ENCODE assay signal across 11 cellular contexts in the genomic region with DNA sequence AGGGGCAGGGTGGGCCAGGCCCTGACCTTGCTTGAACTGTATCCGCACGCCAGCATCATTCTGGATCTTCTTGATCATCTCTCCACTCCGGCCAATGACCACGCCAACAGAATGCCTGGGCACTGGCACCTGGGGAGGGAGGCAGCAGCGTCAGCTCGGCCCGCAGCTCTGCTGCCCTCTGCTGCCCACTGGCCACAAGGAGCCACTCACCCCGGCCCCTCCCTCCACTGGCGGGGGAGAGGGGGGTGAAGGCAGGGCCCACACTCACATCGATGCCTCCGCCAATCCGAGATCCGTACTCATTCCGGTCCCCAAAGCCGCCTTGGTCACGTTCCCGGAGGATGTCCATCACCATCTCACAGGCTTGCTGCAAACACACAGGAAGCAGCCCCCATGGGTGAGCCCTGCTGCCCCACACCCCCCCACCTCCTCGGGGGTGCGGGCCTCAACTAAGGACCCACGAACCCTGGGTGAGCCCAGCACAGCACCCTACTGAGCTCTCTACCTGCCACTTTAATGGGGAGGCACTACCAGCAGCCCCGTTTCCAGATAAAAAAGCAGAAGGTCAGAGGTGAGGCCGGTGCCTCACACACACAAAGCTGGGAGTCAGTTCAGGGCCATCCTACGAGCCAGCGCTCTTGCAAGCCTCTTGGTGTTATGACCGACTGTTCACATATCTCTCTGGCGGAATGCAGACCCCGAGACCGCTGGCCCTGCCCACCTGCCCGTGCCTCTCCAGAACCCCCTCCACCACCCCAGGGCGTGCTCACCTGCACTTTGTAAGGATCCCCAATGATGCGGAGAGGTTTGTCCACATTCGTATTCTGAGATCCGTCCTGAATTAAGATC. TPM values are rescaled to one million over a fixed set of nuclear protein-coding genes. Genes with fewer than 3 reads are reported as not detected.
A peak's percentile ranks its signal among the peaks of the same experiment; 100 is the strongest.
DNase-seq lines count a peak whose midpoint lies in the region; ATAC-seq and TF ChIP-seq lines count a peak whose summit lies in the region.
"Had no signal": no experiment of that assay in that cellular context is flagged by ENCODE, and none has a peak within 500 bp of the region (broad histone marks: within the 10 kb centered on the region; RNA-seq: fewer than 3 reads in every experiment).

No MANE protein-coding gene starts in this region.

- H3K27ac Mint-ChIP-seq in GM23338 = no peak overlapping the region
- no peak overlapping the region for H3K27ac Mint-ChIP-seq in CD4-positive, alpha-beta T cell
- H3K27ac Mint-ChIP-seq: activated naive CD4-positive, alpha-beta T cell treated with anti-CD3 and anti-CD28 coated beads, Interleukin-2, amount 50 U/mL, for 24 hours; memory B cell had no signal

- CTCF ChIA-PET in CD4-positive, alpha-beta T cell (lab: Charles Lee) = no interaction called here

- peaks cover 48% of the 10 kb centered on the region for H3K79me2 ChIP-seq in GM23338 (replicated peaks; ENCODE audit: insufficient read depth)

- H3K4me2 ChIP-seq in GM23338 = no peak overlapping the region

- intact Hi-C loops in left ventricle myocardium inferior (cut with micrococcal nuclease) = no loop called here
- intact Hi-C loops in sigmoid colon (cut with DNase I) = no loop called here
- intact Hi-C loops in CD4-positive, alpha-beta T cell (cut with DNase I, micrococcal nuclease) = no loop called here

- 79 to 85% methylated on average over 33 of the region's 33 CpGs for WGBS in sigmoid colon, 2 donors

- TF ChIP-seq EP300 in sigmoid colon (IDR thresholded peaks at IDR 0.05) = no peak

- peak; percentile 48 for DNase-seq in GM23338 (ENCODE audit: low spot score)
- peak; percentile 43 for DNase-seq in amniotic epithelial cell (ENCODE audit: low read depth)
- no peak for DNase-seq in left ventricle myocardium inferior
- DNase-seq in sigmoid colon = peak; percentile 68
- DNase-seq in NCI-H1436 (lab: John Stamatoyannopoulos, UW) = no peak
- no peak for DNase-seq in activated effector memory CD4-positive, alpha-beta T cell treated with anti-CD3 and anti-CD28 coated beads, Interleukin-2, amount 50 U/mL, for 16 hours
- no peak for DNase-seq in NCI-H2227 (lab: John Stamatoyannopoulos, UW; ENCODE audit: unreplicated experiment)
- no peak for DNase-seq in CD4-positive, alpha-beta T cell

- H2AFZ ChIP-seq in GM23338 = no peak overlapping the region

- H3K9me3 ChIP-seq in left ventricle myocardium inferior (replicated peaks) (no peaks in the 10 kb centered on the region), sigmoid colon (no peaks in the 10 kb centered on the region)
- no peaks in the 10 kb centered on the region for H3K9me3 ChIP-seq in CD4-positive, alpha-beta T cell (ENCODE audit: control insufficient read depth, low read length)

- no peaks in the 10 kb centered on the region for H3K27me3 ChIP-seq in GM23338 (ENCODE audit: insufficient read depth)
- no peaks in the 10 kb centered on the region for H3K27me3 ChIP-seq in left ventricle myocardium inferior (ENCODE audit: low read depth)
- no peaks in the 10 kb centered on the region for H3K27me3 ChIP-seq in sigmoid colon
- H3K27me3 ChIP-seq in CD4-positive, alpha-beta T cell (ENCODE audit: control insufficient read depth, insufficient read depth, low read length) = no peaks in the 10 kb centered on the region

- peaks cover 43% of the 10 kb centered on the region for H3K36me3 ChIP-seq in GM23338 (ENCODE audit: insufficient read depth)
- peaks cover 77% of the 10 kb centered on the region for H3K36me3 ChIP-seq in left ventricle myocardium inferior
- H3K36me3 ChIP-seq in sigmoid colon = peaks cover 55 to 82% (median 70%) of the 10 kb centered on the region in 4 donors

- H3K4me1 Mint-ChIP-seq in GM23338 = peaks cover 25% of the 10 kb centered on the region
- peaks cover 10% of the 10 kb centered on the region for H3K4me1 Mint-ChIP-seq in CD4-positive, alpha-beta T cell (ENCODE audit: low read depth)

- peaks cover 23% of the 10 kb centered on the region; the same call in 1 of the 2 replicates for H3F3A ChIP-seq in GM23338 (replicated peaks; ENCODE audit: low read depth)

- ATAC-seq in GM23338 = peak; percentile 32
- no peak for ATAC-seq in CD4-positive, alpha-beta T cell (ENCODE audit: poor library complexity)

- H3K27me3 Mint-ChIP-seq in GM23338 (ENCODE audit: insufficient read depth, low read depth, poor library complexity) = peaks cover 10% of the 10 kb centered on the region
- H3K27me3 Mint-ChIP-seq in CD4-positive, alpha-beta T cell = no peaks in the 10 kb centered on the region
- H3K27me3 Mint-ChIP-seq: activated naive CD4-positive, alpha-beta T cell treated with anti-CD3 and anti-CD28 coated beads, Interleukin-2, amount 50 U/mL, for 24 hours; memory B cell had no signal

- POLR2A ChIA-PET in CD4-positive, alpha-beta T cell (lab: Charles Lee) = interaction anchor here (0.6 kb wide), 1 partner anchor 57 kb away, joined by 3 read pairs; the partner anchor contains the start of gene CLPP

- peaks cover 44% of the 10 kb centered on the region for H4K20me1 ChIP-seq in GM23338 (replicated peaks; ENCODE audit: insufficient read depth)

- no peak for TF ChIP-seq POLR2A in sigmoid colon (IDR thresholded peaks at IDR 0.05)

- H3K4me3 Mint-ChIP-seq in GM23338 = no peak overlapping the region
- no peak overlapping the region for H3K4me3 Mint-ChIP-seq in CD4-positive, alpha-beta T cell
- H3K4me3 Mint-ChIP-seq: activated naive CD4-positive, alpha-beta T cell treated with anti-CD3 and anti-CD28 coated beads, Interleukin-2, amount 50 U/mL, for 24 hours; memory B cell had no signal

- peak; percentile 23 to 63; a peak in 3 of 4 replicates for TF ChIP-seq CTCF in GM23338 (conservative IDR thresholded peaks at IDR 0.05; ENCODE audit: low read depth in 2 of 2)
- peak; percentile 56 for TF ChIP-seq CTCF in left ventricle myocardium inferior (IDR thresholded peaks at IDR 0.05; ENCODE audit: borderline replicate concordance)
- TF ChIP-seq CTCF in sigmoid colon (IDR thresholded peaks at IDR 0.05) = peak in 1 of 4 experiments; percentile 33
- no peak for TF ChIP-seq CTCF in CD4-positive, alpha-beta T cell (IDR thresholded peaks at IDR 0.05)

- peaks cover 95% of the 10 kb centered on the region for H3K36me3 Mint-ChIP-seq in GM23338 (ENCODE audit: low read depth)
- peaks cover 87% of the 10 kb centered on the region for H3K36me3 Mint-ChIP-seq in CD4-positive, alpha-beta T cell (ENCODE audit: low read depth)

- H3K27ac ChIP-seq in GM23338 (ENCODE audit: low read depth) (no peak overlapping the region), left ventricle myocardium inferior (replicated peaks) (no peak overlapping the region), sigmoid colon (no peak overlapping the region)
- H3K27ac ChIP-seq in CD4-positive, alpha-beta T cell (ENCODE audit: low read depth, low read length) = no peak overlapping the region

- H3K9me2 ChIP-seq in GM23338 (ENCODE audit: insufficient read depth) = no peaks in the 10 kb centered on the region

- H3K9me3 Mint-ChIP-seq in GM23338 = no peaks in the 10 kb centered on the region; the same call in 1 of the 3 replicates
- H3K9me3 Mint-ChIP-seq in CD4-positive, alpha-beta T cell = no peaks in the 10 kb centered on the region
- H3K9me3 Mint-ChIP-seq: activated naive CD4-positive, alpha-beta T cell treated with anti-CD3 and anti-CD28 coated beads, Interleukin-2, amount 50 U/mL, for 24 hours; memory B cell had no signal

- H3K4me1 ChIP-seq in GM23338 (ENCODE audit: insufficient read depth) = peaks cover 10% of the 10 kb centered on the region; the same call in 1 of the 2 replicates
- peaks cover 33% of the 10 kb centered on the region for H3K4me1 ChIP-seq in left ventricle myocardium inferior
- H3K4me1 ChIP-seq in sigmoid colon = peaks cover 0 to 33% (median 27%) of the 10 kb centered on the region in 4 donors

- H3K4me3 ChIP-seq in GM23338 (no peak overlapping the region), left ventricle myocardium inferior (no peak overlapping the region), sigmoid colon (no peak overlapping the region)

TF ChIP-seq in GM23338, 12 proteins besides CTCF, POLR2A, EP300 and RAD21 (continues in another document):
- TF ChIP-seq ZNF114 (CRISPR knock-in tag; IDR thresholded peaks at IDR 0.05) (no peak), NANOG (IDR thresholded peaks at IDR 0.05; ENCODE audit: borderline replicate concordance) (no peak), STAT1 (IDR thresholded peaks at IDR 0.05; ENCODE audit: unreplicated experiment) (no peak)

RNA-seq across cellular contexts. Expression of gene KHSRP, which starts 6.7 kb away (rescaled TPM):
- 359 and 367 TPM in 2 replicates for total RNA-seq in GM23338 (2014; rRNA removed; shearing (Covaris generic))
- polyA plus RNA-seq in GM23338 (2016; fragmentation: Nextera tagmentation; extraction: Ambion mirVana) (129 and 144 TPM in 2 replicates), sigmoid colon (100 to 1,000 TPM in 2 of 3 donors, 10 to 100 TPM in 1; 91.9 to 232 (median 127) TPM)
- total RNA-seq in left ventricle myocardium inferior (81.9 TPM), sigmoid colon (10 to 100 TPM; 63.9 to 96.9 (median 90.8) TPM)
- 100 to 1,000 TPM; 128 to 143 TPM for total RNA-seq in CD4-positive, alpha-beta T cell

RNA-seq across cellular contexts. Expression of gene SLC25A41, which starts 15.6 kb away (rescaled TPM):
- total RNA-seq in GM23338 (2014; rRNA removed; shearing (Covaris generic)) = 0.35 TPM in 1 of 2 replicates, not detected in the other
- polyA plus RNA-seq in GM23338 (2016; fragmentation: Nextera tagmentation; extraction: Ambion mirVana) (0.23 and 0.24 TPM in 2 replicates), sigmoid colon (1 to 10 TPM in 2 of 3 donors, under 1 TPM in 1; 0.60 to 1.2 (median 1.1) TPM)
- total RNA-seq in left ventricle myocardium inferior (0.16 TPM), sigmoid colon (1 to 10 TPM in 2 of 4 donors, not detected in 2; 1.1 to 1.4 TPM)
- under 1 TPM; 0.30 to 0.50 TPM for total RNA-seq in CD4-positive, alpha-beta T cell
- total RNA-seq: RPMI7951 had no signal

RNA-seq across cellular contexts. Expression of gene GTF2F1, which starts 25.0 kb away (rescaled TPM):
- total RNA-seq in GM23338 (2014; rRNA removed; shearing (Covaris generic)) = 44.4 and 65.5 TPM in 2 replicates
- polyA plus RNA-seq in GM23338 (2016; fragmentation: Nextera tagmentation; extraction: Ambion mirVana) (62.1 and 76.1 TPM in 2 replicates), sigmoid colon (10 to 100 TPM; 54.3 to 78.3 (median 54.7) TPM)
- total RNA-seq in left ventricle myocardium inferior (33.8 TPM), sigmoid colon (10 to 100 TPM; 34.9 to 48.2 (median 37.9) TPM)
- 10 to 100 TPM; 56.1 to 61.1 TPM for total RNA-seq in CD4-positive, alpha-beta T cell

RNA-seq across cellular contexts. Expression of gene SLC25A23, which starts 41.7 kb away (rescaled TPM):
- total RNA-seq in GM23338 (2014; rRNA removed; shearing (Covaris generic)) = 90.5 and 96.4 TPM in 2 replicates
- 25.1 and 25.7 TPM in 2 replicates for polyA plus RNA-seq in GM23338 (2016; fragmentation: Nextera tagmentation; extraction: Ambion mirVana)
- 116 TPM for total RNA-seq in left ventricle myocardium inferior
- total RNA-seq in sigmoid colon = 100 to 1,000 TPM in 2 of 4 donors, 10 to 100 TPM in 2; 83.6 to 188 (median 109) TPM
- 100 to 1,000 TPM in 1 of 3 donors, 10 to 100 TPM in 2; 61.5 to 115 (median 85.9) TPM for polyA plus RNA-seq in sigmoid colon
- total RNA-seq in CD4-positive, alpha-beta T cell = 10 to 100 TPM; 10.5 to 10.8 TPM

RNA-seq across cellular contexts. Expression of gene PSPN, which starts 42.2 kb away (rescaled TPM):
- 0.93 and 1.2 TPM in 2 replicates for total RNA-seq in GM23338 (2014; rRNA removed; shearing (Covaris generic))
- 0.82 and 1.5 TPM in 2 replicates for polyA plus RNA-seq in GM23338 (2016; fragmentation: Nextera tagmentation; extraction: Ambion mirVana)
- 1.2 TPM for total RNA-seq in left ventricle myocardium inferior
- 1 to 10 TPM in 1 of 4 donors, under 1 TPM in 3; 0.41 to 5.8 (median 0.69) TPM for total RNA-seq in sigmoid colon
- 1 to 10 TPM in 2 of 3 donors, under 1 TPM in 1; 0.60 to 1.7 (median 1.4) TPM for polyA plus RNA-seq in sigmoid colon
- total RNA-seq in CD4-positive, alpha-beta T cell = under 1 TPM; 0.81 to 0.85 TPM

Comparison
In these comparisons a context has a peak if more than half of its experiments do, and no peak if none do; other contexts are left out.
1. DNase-seq: peak in GM23338 (single experiment), amniotic epithelial cell (single experiment) and sigmoid colon (single experiment); none in left ventricle myocardium inferior (single experiment), NCI-H1436 (single experiment), activated effector memory CD4-positive, alpha-beta T cell treated with anti-CD3 and anti-CD28 coated beads, Interleukin-2, amount 50 U/mL, for 16 hours (single experiment), NCI-H2227 (single experiment) and CD4-positive, alpha-beta T cell (0 of 10).